ENCODE assay signal across 21 cellular contexts in genomic region chr15:69133862-69134519, GRCh38. TPM values are rescaled to one million over a fixed set of nuclear protein-coding genes. Genes with fewer than 3 reads are reported as not detected.
DNase-seq lines count a peak whose midpoint lies in the region; ATAC-seq and TF ChIP-seq lines count a peak whose summit lies in the region.
"Had no signal": no experiment of that assay in that cellular context is flagged by ENCODE, and none has a peak within 500 bp of the region (broad histone marks: within the 10 kb centered on the region; RNA-seq: fewer than 3 reads in every experiment).

No MANE protein-coding gene starts in this region.

- ATAC-seq in right lobe of liver (peak; percentile 50 to 59 (median 52)), HG02759 (IDR thresholded peaks at IDR 0.05; ENCODE audit: unreplicated experiment) (no peak)
- ATAC-seq: Right ventricle myocardium inferior had no signal

- no peaks in the 10 kb centered on the region for H3K27me3 ChIP-seq in right lobe of liver
- no peaks in the 10 kb centered on the region for H3K27me3 ChIP-seq in tibial nerve
- H3K27me3 ChIP-seq: BLaER1 treated with 17β-estradiol and CSF1 and Interleukin-3, amounts not matched to agents 10 nM and 100 nM; SJSA1 had no signal

- no peaks in the 10 kb centered on the region for H3K9me3 Mint-ChIP-seq in dendritic cell treated with granulocyte-macrophage colony-stimulating factor and Interleukin-4, amounts not matched to agents 40 ng/mL and 50 ng/mL, for 4 days
- H3K9me3 Mint-ChIP-seq: CD8-positive, alpha-beta memory T cell had no signal

- H3K27ac ChIP-seq in right lobe of liver (no peak overlapping the region), tibial nerve (no peak overlapping the region)
- H3K27ac ChIP-seq: BLaER1 treated with 17β-estradiol and CSF1 and Interleukin-3, amounts not matched to agents 10 nM and 100 nM; HL-60; SJSA1 had no signal

- TF ChIP-seq CTCF in right lobe of liver (IDR thresholded peaks at IDR 0.05) (no peak), tibial nerve (IDR thresholded peaks at IDR 0.05) (no peak)

- peak overlapping the region; percentile 94 for H3K27ac Mint-ChIP-seq in dendritic cell treated with granulocyte-macrophage colony-stimulating factor and Interleukin-4, amounts not matched to agents 40 ng/mL and 50 ng/mL, for 4 days

- no peak overlapping the region for H3K4me3 Mint-ChIP-seq in dendritic cell treated with granulocyte-macrophage colony-stimulating factor and Interleukin-4, amounts not matched to agents 40 ng/mL and 50 ng/mL, for 4 days
- H3K4me3 Mint-ChIP-seq: CD8-positive, alpha-beta memory T cell had no signal

- H3K36me3 Mint-ChIP-seq in dendritic cell treated with granulocyte-macrophage colony-stimulating factor and Interleukin-4, amounts not matched to agents 40 ng/mL and 50 ng/mL, for 4 days (ENCODE audit: low read depth) = no peaks in the 10 kb centered on the region
- H3K36me3 Mint-ChIP-seq: CD8-positive, alpha-beta memory T cell had no signal

- TF ChIP-seq POLR2A in right lobe of liver (IDR thresholded peaks at IDR 0.05) = no peak
- no peak for TF ChIP-seq POLR2A in tibial nerve (IDR thresholded peaks at IDR 0.05)

- peak; percentile 29 for DNase-seq in NCI-H1694 treated with DMSO at 0.1 percent for 48 hours (lab: John Stamatoyannopoulos, UW)
- no peak for DNase-seq in NCI-H1694 (lab: John Stamatoyannopoulos, UW)
- DNase-seq in NCI-H446 treated with DMSO at 0.1 percent for 48 hours (lab: John Stamatoyannopoulos, UW) = peak; percentile 40
- DNase-seq in right lobe of liver = peak in 2 of 3 donors; percentile 46 to 70
- DNase-seq in activated CD4-positive, CD25-positive, alpha-beta regulatory T cell treated with anti-CD3 and anti-CD28 coated beads, Interleukin-2, amount 50 U/mL, for 72 hours = no peak
- DNase-seq in tibial nerve (ENCODE audit: low spot score in 2 of 2) = no peak
- DNase-seq: 8988T; CD8-positive, alpha-beta memory T cell; GF-D8; KG1; NCI-H1092 treated with DMSO at 0.1 percent for 48 hours; NCI-H146; NCI-H2081; NCI-H774; T-helper 1 cell had no signal

- peaks cover 60% of the 10 kb centered on the region for H3K4me1 Mint-ChIP-seq in dendritic cell treated with granulocyte-macrophage colony-stimulating factor and Interleukin-4, amounts not matched to agents 40 ng/mL and 50 ng/mL, for 4 days (ENCODE audit: low read depth)
- H3K4me1 Mint-ChIP-seq: CD8-positive, alpha-beta memory T cell had no signal

- intact Hi-C loops in dendritic cell treated with granulocyte-macrophage colony-stimulating factor and Interleukin-4, amounts not matched to agents 40 ng/mL and 50 ng/mL, for 4 days (cut with micrococcal nuclease) = no loop called here
- intact Hi-C loops in right lobe of liver (cut with DNase I) = loop anchor here in 1 of 2 donors (10.0 kb wide), 1 partner anchor 69 kb away; no protein-coding TSS in a partner anchor

- H3K4me1 ChIP-seq in right lobe of liver (peaks cover 0 to 50% (median 22%) of the 10 kb centered on the region in 4 donors), tibial nerve (peaks cover 0 to 8% (median under 1%) of the 10 kb centered on the region in 4 donors)
- H3K4me1 ChIP-seq: SJSA1 had no signal

- no peak for TF ChIP-seq EP300 in tibial nerve (IDR thresholded peaks at IDR 0.05)

- H3K9me3 ChIP-seq in right lobe of liver (no peaks in the 10 kb centered on the region), tibial nerve (no peaks in the 10 kb centered on the region)
- H3K9me3 ChIP-seq: BLaER1 treated with 17β-estradiol and CSF1 and Interleukin-3, amounts not matched to agents 10 nM and 100 nM; SJSA1 had no signal

- no peaks in the 10 kb centered on the region for H3K36me3 ChIP-seq in right lobe of liver
- H3K36me3 ChIP-seq in tibial nerve = no peaks in the 10 kb centered on the region
- H3K36me3 ChIP-seq: BLaER1 treated with 17β-estradiol and CSF1 and Interleukin-3, amounts not matched to agents 10 nM and 100 nM; SJSA1 had no signal

- WGBS in right lobe of liver (ENCODE audit: insufficient coverage, low coverage, low lambda C conversion rate, missing lambda C conversion rate) = 60% methylated on average over 5 of the region's 5 CpGs
- 81 to 86% methylated on average over 5 of the region's 5 CpGs for WGBS in tibial nerve, 2 donors

- H3K27me3 Mint-ChIP-seq in dendritic cell treated with granulocyte-macrophage colony-stimulating factor and Interleukin-4, amounts not matched to agents 40 ng/mL and 50 ng/mL, for 4 days = peaks cover 3% of the 10 kb centered on the region

- H3K4me3 ChIP-seq in right lobe of liver (no peak overlapping the region), tibial nerve (no peak overlapping the region)
- H3K4me3 ChIP-seq: BLaER1 treated with 17β-estradiol and CSF1 and Interleukin-3, amounts not matched to agents 10 nM and 100 nM; SJSA1 had no signal

RNA-seq across cellular contexts. Expression of gene GLCE, which starts 26.4 kb away (rescaled TPM):
- total RNA-seq in right lobe of liver (10 to 100 TPM in 5 of 6 experiments, 1 to 10 TPM in 1; 8.1 to 23.5 (median 15.4) TPM), tibial nerve (10 to 100 TPM; 11.6 to 20.3 (median 16.0) TPM)

Comparison
In these comparisons a context has a peak if more than half of its experiments do, and no peak if none do; other contexts are left out.
1. DNase-seq: peak in NCI-H1694 treated with DMSO at 0.1 percent for 48 hours (single experiment), NCI-H446 treated with DMSO at 0.1 percent for 48 hours (single experiment) and right lobe of liver (2 of 3); none in NCI-H1694 (single experiment), activated CD4-positive, CD25-positive, alpha-beta regulatory T cell treated with anti-CD3 and anti-CD28 coated beads, Interleukin-2, amount 50 U/mL, for 72 hours (single experiment) and tibial nerve (0 of 2).